In genomic region chr1:178004926-178005391, GRCh38 we compare ENCODE assay signal across 14 cellular contexts. TPM values are rescaled to one million over a fixed set of nuclear protein-coding genes. Genes with fewer than 3 reads are reported as not detected.
A peak's percentile ranks its signal among the peaks of the same experiment; 100 is the strongest.
DNase-seq lines count a peak whose midpoint lies in the region; ATAC-seq and TF ChIP-seq lines count a peak whose summit lies in the region.
"Had no signal": no experiment of that assay in that cellular context is flagged by ENCODE, and none has a peak within 500 bp of the region (broad histone marks: within the 10 kb centered on the region; RNA-seq: fewer than 3 reads in every experiment).

No MANE protein-coding gene starts in this region.

- no peak overlapping the region for H3K4me3 ChIP-seq in fibroblast of the aortic adventitia (ENCODE audit: low read depth, low read length)

- intact Hi-C loops in left colon (cut with DNase I, micrococcal nuclease), result no loop called here

- ATAC-seq in GM21447 (IDR thresholded peaks at IDR 0.05; ENCODE audit: unreplicated experiment) (peak; percentile 62), GM21423 (IDR thresholded peaks at IDR 0.05; ENCODE audit: unreplicated experiment) (no peak), left colon (no peak)
- ATAC-seq: activated CD8-positive, alpha-beta T cell treated with anti-CD3 and anti-CD28 coated beads, Interleukin-2, amount 10 ng/mL, durations not matched to agents 7 days and 5 days had no signal

- peak; percentile 56 for DNase-seq in EH (ENCODE audit: low read depth)
- DNase-seq in LHCN-M2 (ENCODE audit: low read depth), result peak; percentile 72
- DNase-seq in fibroblast of the aortic adventitia (ENCODE audit: low read depth), result peak; percentile 31
- no peak for DNase-seq in left colon
- DNase-seq in HT-29 (ENCODE audit: low spot score), result no peak
- no peak for DNase-seq in mesenteric fat pad (ENCODE audit: low spot score)
- DNase-seq: activated CD8-positive, alpha-beta T cell treated with anti-CD3 and anti-CD28 coated beads, Interleukin-2, amount 10 ng/mL, durations not matched to agents 7 days and 5 days; C1 segment of cervical spinal cord; hippocampal formation; midbrain; stimulated activated CD8-positive, alpha-beta memory T cell treated with anti-CD3 and anti-CD28 coated beads, Interleukin-4, amount 100 ng/mL, for 48 hours had no signal

- TF ChIP-seq CTCF in fibroblast of the aortic adventitia (IDR thresholded peaks at IDR 0.05; ENCODE audit: insufficient read depth, low read length), result no peak

RNA-seq across cellular contexts. Expression of gene SEC16B, which starts 35.1 kb away (rescaled TPM):
- total RNA-seq in LHCN-M2 (2014; rRNA removed), result 10.8 and 12.5 TPM in 2 replicates
- 3.5 TPM for polyA plus RNA-seq in LHCN-M2 (2012)
- total RNA-seq in fibroblast of the aortic adventitia (ENCODE audit: low replicate concordance), result 1.6 and 4.8 TPM in 2 replicates
- 1 to 10 TPM; 4.7 to 4.8 TPM for total RNA-seq in left colon
- 1.5 and 2.9 TPM in 2 replicates for total RNA-seq in HT-29 (2014; rRNA removed; shearing (Covaris generic))
- total RNA-seq in mesenteric fat pad, result 2.9 TPM
- total RNA-seq: activated CD8-positive, alpha-beta T cell treated with anti-CD3 and anti-CD28 coated beads, Interleukin-2, amount 10 ng/mL, durations not matched to agents 7 days and 5 days; T-helper 1 cell treated with Interleukin-12 subunit alpha and Interleukin-12 subunit beta and Interleukin-4 antibody, amounts not matched to agents 30 ng/mL and 1 ng/mL, for 36 hours had no signal

Comparison
In these comparisons a context has a peak if more than half of its experiments do, and no peak if none do; other contexts are left out.
1. DNase-seq: peak in EH (single experiment), LHCN-M2 (single experiment) and fibroblast of the aortic adventitia (single experiment); none in left colon (0 of 2), HT-29 (single experiment) and mesenteric fat pad (single experiment).